16 cellular contexts compared by ENCODE assay signal in genomic region chr19:5997371-5997770, GRCh38. TPM values are rescaled to one million over a fixed set of nuclear protein-coding genes. Genes with fewer than 3 reads are reported as not detected.
A peak's percentile ranks its signal among the peaks of the same experiment; 100 is the strongest.
DNase-seq lines count a peak whose midpoint lies in the region; ATAC-seq and TF ChIP-seq lines count a peak whose summit lies in the region.
"Had no signal": no experiment of that assay in that cellular context is flagged by ENCODE, and none has a peak within 500 bp of the region (broad histone marks: within the 10 kb centered on the region; RNA-seq: fewer than 3 reads in every experiment).

No MANE protein-coding gene starts in this region.

- H3K27ac Mint-ChIP-seq in chondrocyte (ENCODE audit: unreplicated experiment) (no peak overlapping the region), neural progenitor cell (no peak overlapping the region)
- H3K27ac Mint-ChIP-seq: brain, naive B cell had no signal

- H3K9ac ChIP-seq in neural progenitor cell (no peak overlapping the region), GM23248 (no peak overlapping the region)
- H3K9ac ChIP-seq: BLaER1 treated with 17β-estradiol and CSF1 and Interleukin-3, amounts not matched to agents 10 nM and 100 nM had no signal

- H3F3A ChIP-seq in neural progenitor cell (ENCODE audit: low read depth) (no peaks in the 10 kb centered on the region), GM23248 (ENCODE audit: insufficient read depth) (no peaks in the 10 kb centered on the region)

- no peaks in the 10 kb centered on the region for H3K27me3 Mint-ChIP-seq in chondrocyte (ENCODE audit: low read depth)
- H3K27me3 Mint-ChIP-seq in neural progenitor cell (ENCODE audit: insufficient read depth, low read depth) = peaks cover 6% of the 10 kb centered on the region
- H3K27me3 Mint-ChIP-seq: brain, naive B cell had no signal

- no peak overlapping the region for H3K4me3 Mint-ChIP-seq in chondrocyte (ENCODE audit: unreplicated experiment)
- H3K4me3 Mint-ChIP-seq in neural progenitor cell = no peak overlapping the region
- H3K4me3 Mint-ChIP-seq: brain, naive B cell had no signal

- no peak overlapping the region for H3K4me2 ChIP-seq in neural progenitor cell
- no peak overlapping the region for H3K4me2 ChIP-seq in GM23248 (ENCODE audit: unreplicated experiment)

- H4K20me1 ChIP-seq in neural progenitor cell (ENCODE audit: low read depth) = no peaks in the 10 kb centered on the region
- no peaks in the 10 kb centered on the region for H4K20me1 ChIP-seq in GM23248 (ENCODE audit: insufficient read depth)
- H4K20me1 ChIP-seq: BLaER1 treated with 17β-estradiol and CSF1 and Interleukin-3, amounts not matched to agents 10 nM and 100 nM had no signal

- H3K79me2 ChIP-seq in neural progenitor cell (ENCODE audit: low read depth) (no peaks in the 10 kb centered on the region), GM23248 (ENCODE audit: insufficient read depth) (no peaks in the 10 kb centered on the region)

- DNase-seq in LNCaP clone FGC (ENCODE audit: low read depth) (no peak), chondrocyte (ENCODE audit: low spot score) (no peak), neural progenitor cell (ENCODE audit: low spot score) (peak; percentile 53), GM23248 (no peak)
- DNase-seq in activated CD8-positive, alpha-beta memory T cell treated with anti-CD3 and anti-CD28 coated beads, Interleukin-2, amount 50 U/mL, for 48 hours = no peak
- DNase-seq: activated naive CD4-positive, alpha-beta T cell treated with anti-CD3 and anti-CD28 coated beads, Interleukin-2, amount 50 U/mL, for 16 hours; DMS 273 treated with DMSO at 0.1 percent for 48 hours; naive B cell; NCI-H1930; NCI-H524 treated with DMSO at 0.1 percent for 48 hours; small intestine had no signal

- no peaks in the 10 kb centered on the region for H3K27me3 ChIP-seq in neural progenitor cell
- H3K27me3 ChIP-seq in GM23248 (replicated peaks; ENCODE audit: insufficient read depth) = no peaks in the 10 kb centered on the region
- H3K27me3 ChIP-seq: BLaER1 treated with 17β-estradiol and CSF1 and Interleukin-3, amounts not matched to agents 10 nM and 100 nM had no signal

- peaks cover 12% of the 10 kb centered on the region for H3K36me3 Mint-ChIP-seq in chondrocyte (ENCODE audit: low read depth)
- H3K36me3 Mint-ChIP-seq in neural progenitor cell = peaks cover 26% of the 10 kb centered on the region

- no peaks in the 10 kb centered on the region for H3K36me3 ChIP-seq in neural progenitor cell
- H3K36me3 ChIP-seq in GM23248 (ENCODE audit: low read depth) = no peaks in the 10 kb centered on the region

- no peaks in the 10 kb centered on the region for H3K9me2 ChIP-seq in GM23248 (ENCODE audit: insufficient read depth)

- TF ChIP-seq CTCF in GM12873 (IDR thresholded peaks at IDR 0.05; ENCODE audit: insufficient read depth, low read depth, low read length, missing control alignments) = peak; percentile 35
- peak; percentile 26 for TF ChIP-seq CTCF in LNCaP clone FGC (IDR thresholded peaks at IDR 0.05; ENCODE audit: control insufficient read depth, extremely low read depth, insufficient read depth)
- peak; percentile 45 for TF ChIP-seq CTCF in chondrocyte (IDR thresholded peaks at IDR 0.05)
- TF ChIP-seq CTCF in neural progenitor cell (IDR thresholded peaks at IDR 0.05) = peak; percentile 53

- in situ Hi-C loops in GM23248 (cut with MboI) = no loop called here

- no peaks in the 10 kb centered on the region for H3K4me1 ChIP-seq in neural progenitor cell
- no peaks in the 10 kb centered on the region for H3K4me1 ChIP-seq in GM23248 (ENCODE audit: insufficient read depth)

- no peak overlapping the region for H2AFZ ChIP-seq in neural progenitor cell (replicated peaks)
- no peak overlapping the region for H2AFZ ChIP-seq in GM23248

- ATAC-seq in GM18867 (IDR thresholded peaks at IDR 0.05; ENCODE audit: unreplicated experiment) = no peak
- ATAC-seq: esophagus mucosa had no signal

- H3K27ac ChIP-seq in neural progenitor cell (no peak overlapping the region), GM23248 (no peak overlapping the region)

- H3K9me3 Mint-ChIP-seq in chondrocyte (ENCODE audit: low read depth) (no peaks in the 10 kb centered on the region), neural progenitor cell (peaks cover 3% of the 10 kb centered on the region)

- H3K9me3 ChIP-seq in neural progenitor cell (ENCODE audit: low read depth) = no peaks in the 10 kb centered on the region
- no peaks in the 10 kb centered on the region for H3K9me3 ChIP-seq in GM23248 (ENCODE audit: low read depth)

- H3K4me3 ChIP-seq in LNCaP clone FGC (ENCODE audit: low read depth, low read length) (no peak overlapping the region), neural progenitor cell (no peak overlapping the region), GM23248 (no peak overlapping the region)
- H3K4me3 ChIP-seq: BLaER1 treated with 17β-estradiol and CSF1 and Interleukin-3, amounts not matched to agents 10 nM and 100 nM had no signal

- H3K4me1 Mint-ChIP-seq in chondrocyte (ENCODE audit: low read depth) = peaks cover 13% of the 10 kb centered on the region
- peaks cover 11% of the 10 kb centered on the region for H3K4me1 Mint-ChIP-seq in neural progenitor cell

- 87 to 93% methylated on average over 17 of the region's 17 CpGs for WGBS in GM23248 (ENCODE audit: low coverage in 1 of 2, low lambda C conversion rate in 2 of 2, missing lambda C conversion rate in 2 of 2), 2 experiments

RNA-seq across cellular contexts. Expression of gene RANBP3, which starts 19.4 kb away (rescaled TPM):
- total RNA-seq in chondrocyte (53.5 to 65.5 TPM (median 57.7 TPM) in 3 replicates), neural progenitor cell (ENCODE audit: low replicate concordance) (77.8 and 83.5 TPM in 2 replicates)
- 41.8 and 53.5 TPM in 2 replicates for total RNA-seq in GM23248 (2014; rRNA removed; shearing (Covaris generic))
- 50.0 and 51.7 TPM in 2 replicates for polyA plus RNA-seq in GM23248 (2016; fragmentation: Nextera tagmentation; extraction: Ambion mirVana)
